Comparison of ENCODE assay signal across 8 cellular contexts in the genomic region with DNA sequence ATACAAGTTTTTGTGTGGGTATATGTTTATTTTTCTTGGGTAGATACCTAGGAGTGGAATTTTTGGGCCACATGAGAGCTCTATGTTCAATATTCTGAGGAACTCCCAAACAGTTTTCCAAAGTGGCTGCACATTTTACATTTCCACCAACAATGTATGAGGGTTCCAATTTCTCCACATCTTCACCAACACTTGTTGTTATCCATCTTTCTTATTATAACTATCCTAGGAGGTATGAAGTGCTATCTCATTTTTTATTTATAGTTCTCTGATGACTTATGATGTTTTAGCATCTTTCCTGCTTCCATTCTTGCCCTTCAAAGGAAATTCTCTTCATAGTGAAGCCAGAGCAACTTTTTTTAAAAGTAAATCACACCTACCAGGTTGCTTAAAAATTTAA.
"Had no signal": no experiment of that assay in that cellular context is flagged by ENCODE, and none has a peak within 500 bp of the region (broad histone marks: within the 10 kb centered on the region; RNA-seq: fewer than 3 reads in every experiment).

No MANE protein-coding gene starts in this region.

- H3K9ac ChIP-seq: KMS-11 had no signal

- FAIRE-seq: HepG2, HTR-8/SVneo had no signal

- H3K27me3 Mint-ChIP-seq: IgD-negative memory B cell had no signal

- ATAC-seq: HepG2 had no signal

- H3K27ac ChIP-seq: HL-60, KMS-11 had no signal

- H3K4me2 ChIP-seq: KMS-11 had no signal

- H3K27ac Mint-ChIP-seq: IgD-negative memory B cell had no signal

- DNase-seq: IMR-90, KBM-7, KG1 had no signal

- H3K4me3 Mint-ChIP-seq: IgD-negative memory B cell had no signal
